ENCODE assay signal across 13 cellular contexts in the genomic region with DNA sequence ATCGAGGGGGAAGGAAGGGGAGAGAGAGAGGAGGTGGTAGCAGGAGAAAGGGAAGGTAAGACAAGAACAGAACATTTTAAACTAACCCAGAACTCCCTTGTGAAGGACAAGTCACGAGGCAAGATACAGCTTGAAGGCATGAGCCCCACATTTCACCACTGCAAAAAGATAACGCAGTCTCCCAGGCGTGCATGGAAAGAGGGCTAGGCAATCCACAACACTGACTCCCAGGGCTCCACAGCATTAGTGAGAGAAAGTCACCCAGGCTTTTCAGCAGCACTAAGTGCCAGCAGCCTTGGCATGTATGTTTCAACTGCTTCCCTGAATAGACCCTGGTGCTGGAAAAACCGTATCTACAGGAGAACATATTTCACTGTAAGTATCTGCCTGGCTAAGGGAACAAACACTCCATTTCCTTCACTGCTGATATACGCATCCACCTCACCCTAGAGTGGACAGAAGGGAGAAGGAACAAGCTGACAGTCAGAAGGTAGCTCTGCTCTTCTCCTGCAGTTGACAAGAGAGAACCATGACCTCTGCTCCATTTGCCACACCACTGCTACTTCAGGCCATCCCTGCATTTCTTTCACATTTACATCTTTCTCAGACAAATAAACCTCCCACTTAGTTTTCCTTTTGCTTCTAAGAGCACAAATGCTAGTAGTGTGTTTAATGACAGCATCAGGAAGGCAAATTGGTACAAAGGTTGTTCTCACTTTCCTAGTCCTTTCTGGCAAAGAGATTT.
DNase-seq lines count a peak whose midpoint lies in the region; ATAC-seq and TF ChIP-seq lines count a peak whose summit lies in the region.
"Had no signal": no experiment of that assay in that cellular context is flagged by ENCODE, and none has a peak within 500 bp of the region (broad histone marks: within the 10 kb centered on the region; RNA-seq: fewer than 3 reads in every experiment).

No MANE protein-coding gene starts in this region.

- H3K27ac Mint-ChIP-seq in activated CD4-positive, alpha-beta T cell treated with anti-CD3 and anti-CD28 coated beads, Interleukin-2, amount 10 ng/mL, durations not matched to agents 24 days and 14 days, result peak overlapping the region; percentile 75
- H3K27ac Mint-ChIP-seq in activated CD4-positive, alpha-beta T cell treated with anti-CD3 and anti-CD28 coated beads, Interleukin-2, amount 10 ng/mL, durations not matched to agents 7 days and 5 days, result no peak overlapping the region
- peak overlapping the region; percentile 82 for H3K27ac Mint-ChIP-seq in activated CD4-positive, alpha-beta memory T cell treated with anti-CD3 and anti-CD28 coated beads for 36 hours
- H3K27ac Mint-ChIP-seq in glutamatergic neuron (ENCODE audit: unreplicated experiment), result no peak overlapping the region
- H3K27ac Mint-ChIP-seq: CD14-positive monocyte had no signal

- H3K23ac ChIP-seq in trophoblast cell (ENCODE audit: low read length), result peak overlapping the region; percentile 81

- H2BK12ac ChIP-seq in trophoblast cell (ENCODE audit: low read length), result no peak overlapping the region

- no peak overlapping the region for H4K91ac ChIP-seq in trophoblast cell (ENCODE audit: low read depth, low read length)

- ATAC-seq in GM21367 (IDR thresholded peaks at IDR 0.05; ENCODE audit: unreplicated experiment) (no peak), GM19023 (IDR thresholded peaks at IDR 0.05; ENCODE audit: unreplicated experiment) (no peak)

- peaks cover 33% of the 10 kb centered on the region for H3K36me3 Mint-ChIP-seq in activated CD4-positive, alpha-beta T cell treated with anti-CD3 and anti-CD28 coated beads, Interleukin-2, amount 10 ng/mL, durations not matched to agents 24 days and 14 days (ENCODE audit: low read depth)
- H3K36me3 Mint-ChIP-seq in activated CD4-positive, alpha-beta T cell treated with anti-CD3 and anti-CD28 coated beads, Interleukin-2, amount 10 ng/mL, durations not matched to agents 7 days and 5 days (ENCODE audit: low read depth), result peaks cover 25% of the 10 kb centered on the region
- peaks cover 23% of the 10 kb centered on the region for H3K36me3 Mint-ChIP-seq in activated CD4-positive, alpha-beta memory T cell treated with anti-CD3 and anti-CD28 coated beads for 36 hours
- peaks cover 5% of the 10 kb centered on the region for H3K36me3 Mint-ChIP-seq in glutamatergic neuron (ENCODE audit: unreplicated experiment)

- H4K8ac ChIP-seq in trophoblast cell (ENCODE audit: low read depth, low read length), result no peak overlapping the region

- H3K9ac ChIP-seq in trophoblast cell (ENCODE audit: low read length), result no peak overlapping the region
- H3K9ac ChIP-seq: parathyroid adenoma had no signal

- no peak overlapping the region for H4K12ac ChIP-seq in trophoblast cell (ENCODE audit: low read depth, low read length)

- intact Hi-C loops in activated CD4-positive, alpha-beta T cell treated with anti-CD3 and anti-CD28 coated beads, Interleukin-2, amount 10 ng/mL, durations not matched to agents 24 days and 14 days (cut with micrococcal nuclease), result no loop called here
- intact Hi-C loops in activated CD4-positive, alpha-beta memory T cell treated with anti-CD3 and anti-CD28 coated beads for 36 hours (cut with micrococcal nuclease), result no loop called here

- H3K27ac ChIP-seq in trophoblast cell (ENCODE audit: low read depth, low read length), result no peak overlapping the region
- H3K27ac ChIP-seq: parathyroid adenoma had no signal

- no peak overlapping the region for H3K4me3 ChIP-seq in trophoblast cell (ENCODE audit: low read depth, low read length)

- H3K79me1 ChIP-seq in trophoblast cell (ENCODE audit: low read length), result no peaks in the 10 kb centered on the region

- H3K36me3 ChIP-seq in trophoblast cell (ENCODE audit: control insufficient read depth in 1 of 2, insufficient read depth in 2 of 2, low read length in 2 of 2), result peaks cover 7 to 9% of the 10 kb centered on the region in 2 experiments

- H3K4ac ChIP-seq in trophoblast cell (ENCODE audit: low read depth, low read length), result no peak overlapping the region

- H3K9me3 Mint-ChIP-seq in activated CD4-positive, alpha-beta T cell treated with anti-CD3 and anti-CD28 coated beads, Interleukin-2, amount 10 ng/mL, durations not matched to agents 24 days and 14 days, result no peaks in the 10 kb centered on the region
- no peaks in the 10 kb centered on the region for H3K9me3 Mint-ChIP-seq in activated CD4-positive, alpha-beta T cell treated with anti-CD3 and anti-CD28 coated beads, Interleukin-2, amount 10 ng/mL, durations not matched to agents 7 days and 5 days
- no peaks in the 10 kb centered on the region for H3K9me3 Mint-ChIP-seq in activated CD4-positive, alpha-beta memory T cell treated with anti-CD3 and anti-CD28 coated beads for 36 hours
- H3K9me3 Mint-ChIP-seq in glutamatergic neuron (ENCODE audit: unreplicated experiment), result peaks cover 3% of the 10 kb centered on the region
- H3K9me3 Mint-ChIP-seq: CD14-positive monocyte had no signal

- POLR2A ChIA-PET in activated CD4-positive, alpha-beta T cell treated with anti-CD3 and anti-CD28 coated beads, Interleukin-2, amount 10 ng/mL, durations not matched to agents 7 days and 5 days (lab: Charles Lee), result no interaction called here
- POLR2A ChIA-PET in activated CD4-positive, alpha-beta memory T cell treated with anti-CD3 and anti-CD28 coated beads for 36 hours (lab: Charles Lee), result interaction anchor here (1.0 kb wide), 1 partner anchor 29 kb away, joined by 3 read pairs; no protein-coding TSS in a partner anchor

- in situ Hi-C loops in GM13977 (cut with MboI; ENCODE audit: low pct_unique_long_range_greater_than_20kb, low sequenced_read_pairs, unreplicated experiment), result no loop called here

- no peak overlapping the region for H2BK120ac ChIP-seq in trophoblast cell (ENCODE audit: insufficient read depth, low read length, poor library complexity)

- no peak overlapping the region for H3K4me2 ChIP-seq in trophoblast cell (ENCODE audit: low read length)

- no peak overlapping the region for H3K14ac ChIP-seq in trophoblast cell (ENCODE audit: low read length)

- H3K27me3 Mint-ChIP-seq in activated CD4-positive, alpha-beta T cell treated with anti-CD3 and anti-CD28 coated beads, Interleukin-2, amount 10 ng/mL, durations not matched to agents 24 days and 14 days, result no peaks in the 10 kb centered on the region
- no peaks in the 10 kb centered on the region for H3K27me3 Mint-ChIP-seq in activated CD4-positive, alpha-beta T cell treated with anti-CD3 and anti-CD28 coated beads, Interleukin-2, amount 10 ng/mL, durations not matched to agents 7 days and 5 days
- H3K27me3 Mint-ChIP-seq in activated CD4-positive, alpha-beta memory T cell treated with anti-CD3 and anti-CD28 coated beads for 36 hours, result no peaks in the 10 kb centered on the region
- peaks cover 4% of the 10 kb centered on the region for H3K27me3 Mint-ChIP-seq in glutamatergic neuron (ENCODE audit: unreplicated experiment)

- CTCF ChIA-PET in activated CD4-positive, alpha-beta T cell treated with anti-CD3 and anti-CD28 coated beads, Interleukin-2, amount 10 ng/mL, durations not matched to agents 7 days and 5 days (lab: Charles Lee), result interaction anchor here (0.9 to 2.4 kb wide), 4 partner anchors 9 to 62 kb away, joined by 3 to 7 read pairs (median 5); no protein-coding TSS in a partner anchor
- CTCF ChIA-PET in activated CD4-positive, alpha-beta memory T cell treated with anti-CD3 and anti-CD28 coated beads for 36 hours (lab: Charles Lee), result interaction anchor here (0.8 to 1.1 kb wide), 4 partner anchors 9 to 154 kb away, joined by 3 to 4 read pairs (median 3); no protein-coding TSS in a partner anchor

- no peak overlapping the region for H3K18ac ChIP-seq in trophoblast cell (ENCODE audit: low read length)

- H3K4me1 ChIP-seq in trophoblast cell (ENCODE audit: control insufficient read depth in 1 of 2, insufficient read depth in 2 of 2, low read length in 2 of 2), result no peaks in the 10 kb centered on the region

- peaks cover 20% of the 10 kb centered on the region for H3K4me1 Mint-ChIP-seq in activated CD4-positive, alpha-beta T cell treated with anti-CD3 and anti-CD28 coated beads, Interleukin-2, amount 10 ng/mL, durations not matched to agents 24 days and 14 days
- peaks cover 18% of the 10 kb centered on the region for H3K4me1 Mint-ChIP-seq in activated CD4-positive, alpha-beta T cell treated with anti-CD3 and anti-CD28 coated beads, Interleukin-2, amount 10 ng/mL, durations not matched to agents 7 days and 5 days
- peaks cover 30% of the 10 kb centered on the region for H3K4me1 Mint-ChIP-seq in activated CD4-positive, alpha-beta memory T cell treated with anti-CD3 and anti-CD28 coated beads for 36 hours (ENCODE audit: low read depth)
- peaks cover 7% of the 10 kb centered on the region for H3K4me1 Mint-ChIP-seq in glutamatergic neuron (ENCODE audit: low read depth, unreplicated experiment)

- H3K4me3 Mint-ChIP-seq in activated CD4-positive, alpha-beta T cell treated with anti-CD3 and anti-CD28 coated beads, Interleukin-2, amount 10 ng/mL, durations not matched to agents 24 days and 14 days, result no peak overlapping the region
- H3K4me3 Mint-ChIP-seq in activated CD4-positive, alpha-beta T cell treated with anti-CD3 and anti-CD28 coated beads, Interleukin-2, amount 10 ng/mL, durations not matched to agents 7 days and 5 days, result no peak overlapping the region
- H3K4me3 Mint-ChIP-seq in activated CD4-positive, alpha-beta memory T cell treated with anti-CD3 and anti-CD28 coated beads for 36 hours, result no peak overlapping the region
- peak overlapping the region; percentile 25 for H3K4me3 Mint-ChIP-seq in glutamatergic neuron (ENCODE audit: unreplicated experiment)
- H3K4me3 Mint-ChIP-seq: CD14-positive monocyte had no signal

- no peak overlapping the region for H2AK5ac ChIP-seq in trophoblast cell (ENCODE audit: low read length)

- TF ChIP-seq CTCF in glutamatergic neuron (IDR thresholded peaks at IDR 0.05; ENCODE audit: partially characterized antibody, unreplicated experiment), result no peak
- no peak for TF ChIP-seq CTCF in GM13977 (IDR thresholded peaks at IDR 0.05; ENCODE audit: extremely low read depth, insufficient read depth, missing control alignments)

- no peaks in the 10 kb centered on the region for H3K9me3 ChIP-seq in trophoblast cell (ENCODE audit: insufficient read depth, low read depth, low read length)

- no peak for DNase-seq in activated CD4-positive, alpha-beta T cell treated with anti-CD3 and anti-CD28 coated beads, Interleukin-2, amount 10 ng/mL, durations not matched to agents 24 days and 14 days
- no peak for DNase-seq in activated CD4-positive, alpha-beta T cell treated with anti-CD3 and anti-CD28 coated beads, Interleukin-2, amount 10 ng/mL, durations not matched to agents 7 days and 5 days
- no peak for DNase-seq in activated CD4-positive, alpha-beta memory T cell treated with anti-CD3 and anti-CD28 coated beads for 36 hours
- DNase-seq in glutamatergic neuron, result no peak
- DNase-seq in trophoblast cell, result no peak
- DNase-seq in GM13977 (ENCODE audit: low spot score), result no peak
- DNase-seq: NCI-H146; NCI-H446; stimulated activated CD4-positive, alpha-beta T cell treated with anti-CD3 and anti-CD28 coated beads, Interleukin-12 subunit alpha, Interleukin-12 subunit beta, amount 100 ng/mL, for 4 hours had no signal

- no CpG with 5 or more reads among the region's 6 CpGs for WGBS in trophoblast cell (ENCODE audit: extremely low coverage, insufficient coverage, insufficient read length)

- H3K27me3 ChIP-seq in trophoblast cell (ENCODE audit: insufficient read depth, low read length), result no peaks in the 10 kb centered on the region

- no peak overlapping the region for H2AFZ ChIP-seq in trophoblast cell (ENCODE audit: insufficient read depth, low read length, poor library complexity)
- H2AFZ ChIP-seq: parathyroid adenoma had no signal

- H3K79me2 ChIP-seq in trophoblast cell (ENCODE audit: control insufficient read depth, insufficient read depth, low read length, poor library complexity), result no peaks in the 10 kb centered on the region
- H3K79me2 ChIP-seq: parathyroid adenoma had no signal

- H2BK5ac ChIP-seq in trophoblast cell (ENCODE audit: low read depth, low read length, poor library complexity), result no peak overlapping the region

Comparison
In these comparisons a context has a peak if more than half of its experiments do, and no peak if none do; other contexts are left out.
1. H3K27ac Mint-ChIP-seq: peak in activated CD4-positive, alpha-beta T cell treated with anti-CD3 and anti-CD28 coated beads, Interleukin-2, amount 10 ng/mL, durations not matched to agents 24 days and 14 days (single experiment) and activated CD4-positive, alpha-beta memory T cell treated with anti-CD3 and anti-CD28 coated beads for 36 hours (single experiment); none in activated CD4-positive, alpha-beta T cell treated with anti-CD3 and anti-CD28 coated beads, Interleukin-2, amount 10 ng/mL, durations not matched to agents 7 days and 5 days (single experiment) and glutamatergic neuron (single experiment).